Comparison of ENCODE assay signal across 9 cellular contexts in genomic region chr1:44783697-44784093, GRCh38.
DNase-seq lines count a peak whose midpoint lies in the region; ATAC-seq and TF ChIP-seq lines count a peak whose summit lies in the region.
"Had no signal": no experiment of that assay in that cellular context is flagged by ENCODE, and none has a peak within 500 bp of the region (broad histone marks: within the 10 kb centered on the region; RNA-seq: fewer than 3 reads in every experiment).

No MANE protein-coding gene starts in this region.

- H3K36me3 ChIP-seq in GM06990 (ENCODE audit: control insufficient read depth, insufficient read depth, low read length) = peaks cover 13% of the 10 kb centered on the region
- peaks cover 34% of the 10 kb centered on the region for H3K36me3 ChIP-seq in OCI-LY1 (ENCODE audit: insufficient read depth, low read length)
- peaks cover 3% of the 10 kb centered on the region for H3K36me3 ChIP-seq in rectal smooth muscle tissue (ENCODE audit: control insufficient read depth, insufficient read depth, low read length)

- H3K9me3 ChIP-seq in OCI-LY1 (ENCODE audit: low read length) = no peaks in the 10 kb centered on the region

- H3K27me3 ChIP-seq in GM06990 (replicated peaks; ENCODE audit: control insufficient read depth, insufficient read depth, low read length) (no peaks in the 10 kb centered on the region), OCI-LY1 (ENCODE audit: insufficient read depth, low read length) (no peaks in the 10 kb centered on the region), rectal smooth muscle tissue (ENCODE audit: control insufficient read depth, insufficient read depth, low read length) (no peaks in the 10 kb centered on the region)

- TF ChIP-seq CTCF in GM06990 (IDR thresholded peaks at IDR 0.05; ENCODE audit: insufficient read depth, low read length, poor library complexity, severe bottlenecking) = no peak
- TF ChIP-seq CTCF in OCI-LY1 (IDR thresholded peaks at IDR 0.05; ENCODE audit: low read length) = no peak; the same call in 1 of the 2 replicates
- no peak for TF ChIP-seq CTCF in fibroblast of mammary gland (conservative IDR thresholded peaks at IDR 0.05; ENCODE audit: control insufficient read depth, insufficient read depth, low read depth, low read length)
- no peak for TF ChIP-seq CTCF in GM10266 (IDR thresholded peaks at IDR 0.05; ENCODE audit: control insufficient read depth, insufficient read depth, low read depth, missing control alignments)

- H3K9ac ChIP-seq in OCI-LY1 (ENCODE audit: low read length) = peak overlapping the region; percentile 69
- H3K9ac ChIP-seq in rectal smooth muscle tissue (ENCODE audit: low read length) = peak overlapping the region; percentile 47

- H3K9me2 ChIP-seq in OCI-LY1 (ENCODE audit: low read depth, low read length) = no peaks in the 10 kb centered on the region

- peaks cover 7% of the 10 kb centered on the region for H3F3A ChIP-seq in OCI-LY1 (ENCODE audit: insufficient read depth, low read length)

- H3K4me3 ChIP-seq in GM06990 (replicated peaks; ENCODE audit: low read depth, low read length) (peak overlapping the region; percentile 50), OCI-LY1 (ENCODE audit: low read depth, low read length, poor library complexity, severe bottlenecking) (peak overlapping the region; percentile 53), fibroblast of mammary gland (ENCODE audit: control insufficient read depth, low read depth, low read length) (peak overlapping the region; percentile 15), rectal smooth muscle tissue (ENCODE audit: low read length) (peak overlapping the region; percentile 55)

- no peaks in the 10 kb centered on the region for H4K20me1 ChIP-seq in OCI-LY1 (ENCODE audit: insufficient read depth, low read length)

- no peak for ATAC-seq in GM18873 (IDR thresholded peaks at IDR 0.05; ENCODE audit: low FRiP score, unreplicated experiment)

- no peaks in the 10 kb centered on the region for H3K79me2 ChIP-seq in OCI-LY1 (ENCODE audit: insufficient read depth, low read length)

- H2AFZ ChIP-seq in OCI-LY1 (ENCODE audit: low read length) = no peak overlapping the region

- peak overlapping the region; percentile 53 for H3K27ac ChIP-seq in OCI-LY1 (ENCODE audit: low read depth, low read length, poor library complexity, severe bottlenecking)
- no peak overlapping the region for H3K27ac ChIP-seq in rectal smooth muscle tissue (ENCODE audit: low read depth, low read length)

- peak overlapping the region; percentile 74 for H3K4me2 ChIP-seq in OCI-LY1 (ENCODE audit: low read length)

- H3K4me1 ChIP-seq in OCI-LY1 (ENCODE audit: insufficient read depth, low read length, severe bottlenecking) (peaks cover 37% of the 10 kb centered on the region), rectal smooth muscle tissue (ENCODE audit: control insufficient read depth, insufficient read depth, low read length) (peaks cover 10% of the 10 kb centered on the region)

- DNase-seq in GM06990 (ENCODE audit: extremely low read depth, insufficient read length) = no peak
- no peak for DNase-seq in fibroblast of mammary gland (ENCODE audit: low read depth)
- DNase-seq in GM10266 (ENCODE audit: extremely low spot score) = no peak
- no peak for DNase-seq in effector CD4-positive, alpha-beta T cell
- no peak for DNase-seq in CD1c-positive myeloid dendritic cell (ENCODE audit: extremely low spot score)
- DNase-seq: KBM-7 had no signal
